ENCODE assay signal across 8 cellular contexts in the genomic region with DNA sequence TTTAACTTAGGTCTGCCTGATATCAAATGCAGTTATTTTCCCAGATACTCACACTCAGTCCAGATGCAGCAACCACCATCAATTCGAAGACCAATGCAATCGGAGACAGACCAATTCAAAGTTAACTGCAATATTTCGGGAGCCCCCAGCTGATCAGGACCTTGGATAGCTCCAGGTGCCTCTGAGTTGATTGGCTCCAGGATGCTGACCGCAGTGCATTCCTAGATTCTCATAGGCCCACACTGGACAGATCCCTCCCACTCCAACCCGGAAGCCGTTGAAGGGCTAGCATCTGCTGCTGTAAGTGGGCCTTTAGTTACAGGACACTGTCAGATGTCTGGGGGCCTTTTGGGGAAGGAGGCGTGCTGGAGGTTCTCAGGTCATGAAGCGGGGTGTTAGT.
DNase-seq lines count a peak whose midpoint lies in the region; ATAC-seq, FAIRE-seq and TF ChIP-seq lines count a peak whose summit lies in the region.

No MANE protein-coding gene starts in this region.

- no peak for FAIRE-seq in GM12891 (lab: Jason Lieb, UNC)

- CTCF ChIA-PET in HEK293 (lab: Yijun Ruan, JAX), result no interaction called here

- H3K27me3 Mint-ChIP-seq in T-helper 17 cell (peaks cover 18% of the 10 kb centered on the region), neural progenitor cell (ENCODE audit: insufficient read depth, low read depth) (peaks cover 23% of the 10 kb centered on the region)

- H3K4me3 Mint-ChIP-seq in T-helper 17 cell (no peak overlapping the region), neural progenitor cell (no peak overlapping the region)

- ATAC-seq in T-helper 17 cell, result peak; percentile 68

- H3K27ac ChIP-seq in HEK293 (ENCODE audit: extremely low read depth, low read depth, low read length) (no peak overlapping the region), neural progenitor cell (no peak overlapping the region)
- no peak overlapping the region for H3K27ac ChIP-seq in effector memory CD4-positive, alpha-beta T cell (ENCODE audit: insufficient read depth, low read length, poor library complexity, severe bottlenecking)

- H3K4me1 ChIP-seq in HEK293 (ENCODE audit: control insufficient read depth, insufficient read depth, low read length) (no peaks in the 10 kb centered on the region), neural progenitor cell (no peaks in the 10 kb centered on the region)
- H3K4me1 ChIP-seq in effector memory CD4-positive, alpha-beta T cell (ENCODE audit: control insufficient read depth, insufficient read depth, low read length, poor library complexity, severe bottlenecking), result no peaks in the 10 kb centered on the region

- DNase-seq in A172 (ENCODE audit: low spot score) (peak; percentile 84), T-helper 17 cell (peak in 2 of 3 donors; percentile 12 to 14), neural progenitor cell (ENCODE audit: low spot score) (peak; percentile 96), NCI-H774 (lab: John Stamatoyannopoulos, UW) (no peak), NCI-H2029 (lab: John Stamatoyannopoulos, UW) (no peak), GM12891 (ENCODE audit: insufficient read length, low spot score) (no peak)
- DNase-seq in effector memory CD4-positive, alpha-beta T cell, result peak in 2 of 3 donors; percentile 5 to 18

- H3K4me2 ChIP-seq in neural progenitor cell, result no peak overlapping the region

- no peak for TF ChIP-seq POLR2A in GM12891 (IDR thresholded peaks at IDR 0.05; ENCODE audit: low read depth, low read length)

- POLR2A ChIA-PET in HEK293 (lab: Yijun Ruan, JAX), result no interaction called here

- H3K9me3 Mint-ChIP-seq in neural progenitor cell, result peaks cover 5% of the 10 kb centered on the region

- H3K4me1 Mint-ChIP-seq in T-helper 17 cell (peaks cover 3% of the 10 kb centered on the region), neural progenitor cell (peaks cover 7% of the 10 kb centered on the region)

- no peaks in the 10 kb centered on the region for H3K79me2 ChIP-seq in neural progenitor cell (ENCODE audit: low read depth)

- H3K36me3 ChIP-seq in HEK293 (ENCODE audit: control insufficient read depth in 2 of 2, insufficient read depth in 1 of 2, low read length in 2 of 2), result no peaks in the 10 kb centered on the region
- no peaks in the 10 kb centered on the region for H3K36me3 ChIP-seq in effector memory CD4-positive, alpha-beta T cell (ENCODE audit: control insufficient read depth, insufficient read depth, low read length)
- no peaks in the 10 kb centered on the region for H3K36me3 ChIP-seq in neural progenitor cell

- TF ChIP-seq CTCF in HEK293 (tag by site-specific recombination; IDR thresholded peaks at IDR 0.05), result no peak
- TF ChIP-seq CTCF in neural progenitor cell (IDR thresholded peaks at IDR 0.05), result no peak

- no peak overlapping the region for H3K27ac Mint-ChIP-seq in T-helper 17 cell
- H3K27ac Mint-ChIP-seq in neural progenitor cell, result no peak overlapping the region

- H3K27me3 ChIP-seq in effector memory CD4-positive, alpha-beta T cell (replicated peaks; ENCODE audit: control insufficient read depth, insufficient read depth, low read length, poor library complexity, severe bottlenecking), result no peaks in the 10 kb centered on the region
- H3K27me3 ChIP-seq in neural progenitor cell, result peaks cover 6% of the 10 kb centered on the region

- H3K4me3 ChIP-seq in HEK293 (ENCODE audit: low read depth, low read length) (no peak overlapping the region), neural progenitor cell (no peak overlapping the region)
- H3K4me3 ChIP-seq in effector memory CD4-positive, alpha-beta T cell (ENCODE audit: insufficient read depth, low read depth, low read length, poor library complexity, severe bottlenecking), result no peak overlapping the region

- H3K9ac ChIP-seq in neural progenitor cell, result no peak overlapping the region

- H4K20me1 ChIP-seq in neural progenitor cell (ENCODE audit: low read depth), result no peaks in the 10 kb centered on the region

- no peaks in the 10 kb centered on the region for H3K9me3 ChIP-seq in HEK293 (ENCODE audit: control insufficient read depth, insufficient read depth, low read depth, low read length)
- H3K9me3 ChIP-seq in T-helper 17 cell (ENCODE audit: control insufficient read depth, low read length, poor library complexity, severe bottlenecking), result no peaks in the 10 kb centered on the region
- no peaks in the 10 kb centered on the region for H3K9me3 ChIP-seq in effector memory CD4-positive, alpha-beta T cell (ENCODE audit: control insufficient read depth, low read length)
- H3K9me3 ChIP-seq in neural progenitor cell (ENCODE audit: low read depth), result no peaks in the 10 kb centered on the region

- H2AFZ ChIP-seq in neural progenitor cell (replicated peaks), result no peak overlapping the region

- H3F3A ChIP-seq in neural progenitor cell (ENCODE audit: low read depth), result no peaks in the 10 kb centered on the region

- H3K36me3 Mint-ChIP-seq in T-helper 17 cell (ENCODE audit: low read depth) (no peaks in the 10 kb centered on the region), neural progenitor cell (no peaks in the 10 kb centered on the region)

TF ChIP-seq in HEK293, 187 proteins besides CTCF, POLR2A, EP300 and RAD21 (continues in another document):
- TF ChIP-seq ZNF76 (tag by site-specific recombination; IDR thresholded peaks at IDR 0.05; ENCODE audit: borderline replicate concordance, low read depth) (peak; percentile 49; the same call in 1 of the 2 replicates), ZSCAN18 (tag by site-specific recombination; IDR thresholded peaks at IDR 0.05) (no peak)

TF ChIP-seq in GM12891, 5 proteins besides CTCF, POLR2A, EP300 and RAD21:
- no peak for TF ChIP-seq TAF1 (IDR thresholded peaks at IDR 0.05; ENCODE audit: low read depth, low read length)
- no peak for TF ChIP-seq POU2F2 (IDR thresholded peaks at IDR 0.05; ENCODE audit: low read depth, low read length)
- no peak for TF ChIP-seq SPI1 (IDR thresholded peaks at IDR 0.05; ENCODE audit: low read depth, low read length)
- no peak for TF ChIP-seq PAX5 (IDR thresholded peaks at IDR 0.05; ENCODE audit: insufficient read depth, low read length, severe bottlenecking)
- TF ChIP-seq POLR2AphosphoS5 (IDR thresholded peaks at IDR 0.05; ENCODE audit: low read depth, low read length), result no peak

Comparison
In these comparisons a context has a peak if more than half of its experiments do, and no peak if none do; other contexts are left out.
1. DNase-seq: peak in A172 (single experiment), T-helper 17 cell (2 of 3), effector memory CD4-positive, alpha-beta T cell (2 of 3) and neural progenitor cell (single experiment); none in NCI-H774 (single experiment), NCI-H2029 (single experiment) and GM12891 (single experiment).